ENCODE assay signal across 18 cellular contexts in genomic region chr18:37261246-37261927, GRCh38.
"Had no signal": no experiment of that assay in that cellular context is flagged by ENCODE, and none has a peak within 500 bp of the region (broad histone marks: within the 10 kb centered on the region; RNA-seq: fewer than 3 reads in every experiment).

No MANE protein-coding gene starts in this region.

- DNase-seq: activated CD4-positive, alpha-beta memory T cell treated with anti-CD3 and anti-CD28 coated beads, Interleukin-2, amount 10 ng/mL, durations not matched to agents 7 days and 5 days; activated CD4-positive, alpha-beta T cell treated with anti-CD3 and anti-CD28 coated beads, Interleukin-2, amount 10 ng/mL, durations not matched to agents 24 days and 14 days; activated effector memory CD4-positive, alpha-beta T cell treated with anti-CD3 and anti-CD28 coated beads, Interleukin-2, amount 50 U/mL, for 16 hours; activated naive CD4-positive, alpha-beta T cell treated with anti-CD3 and anti-CD28 coated beads, Interleukin-2, amount 10 ng/mL, durations not matched to agents 7 days and 5 days; activated T-cell treated with anti-CD3 and anti-CD28 coated beads, Interleukin-2, amount 50 U/mL, for 72 hours; amygdala; effector CD4-positive, alpha-beta T cell; heart right ventricle; islet precursor cell; left cardiac atrium; ovary; stimulated activated CD4-positive, alpha-beta T cell treated with anti-CD3 and anti-CD28 coated beads, Interleukin-4, amount 100 ng/mL, for 24 hours; stimulated activated naive CD4-positive, alpha-beta T cell treated with Interleukin-2 at 50 U/mL for 16 hours; thyroid gland had no signal

- H3K4me1 ChIP-seq: heart right ventricle, prostate gland, thyroid gland had no signal

- H3K27ac ChIP-seq: heart right ventricle, ovary, prostate gland, thyroid gland had no signal

- H3K36me3 ChIP-seq: heart right ventricle, ovary, prostate gland, thyroid gland had no signal

- H3K9me3 ChIP-seq: heart right ventricle, ovary, prostate gland, thyroid gland had no signal

- ATAC-seq: activated T-cell treated with anti-CD3 and anti-CD28 coated beads, Interleukin-2, amount 50 U/mL, for 72 hours; heart right ventricle; left cardiac atrium; natural killer cell treated with Interleukin-12 subunit alpha and Interleukin-12 subunit beta and Interleukin-15 and Interleukin-18, amount 100 ng/mL, for 72 hours had no signal

- H3K4me3 ChIP-seq: heart right ventricle, ovary, prostate gland, thyroid gland had no signal

- FAIRE-seq: bronchial epithelial cell, endometrium had no signal

- H3K27me3 ChIP-seq: ovary, thyroid gland had no signal
